In genomic region chr17:41634639-41635038, GRCh38 we compare ENCODE assay signal across 1 cellular context.
TF ChIP-seq lines count a peak whose summit lies in the region.

No MANE protein-coding gene starts in this region.

TF ChIP-seq in A549, 52 proteins besides CTCF, POLR2A, EP300 and RAD21 (continued from another document):
- TF ChIP-seq JUN (IDR thresholded peaks at IDR 0.05): no peak
- no peak for TF ChIP-seq ZFP36 (IDR thresholded peaks at IDR 0.05; ENCODE audit: borderline replicate concordance, partially characterized antibody)
- TF ChIP-seq ZC3H11A (IDR thresholded peaks at IDR 0.05): no peak
- no peak for TF ChIP-seq RFX5 (IDR thresholded peaks at IDR 0.05)
